In the genomic region with DNA sequence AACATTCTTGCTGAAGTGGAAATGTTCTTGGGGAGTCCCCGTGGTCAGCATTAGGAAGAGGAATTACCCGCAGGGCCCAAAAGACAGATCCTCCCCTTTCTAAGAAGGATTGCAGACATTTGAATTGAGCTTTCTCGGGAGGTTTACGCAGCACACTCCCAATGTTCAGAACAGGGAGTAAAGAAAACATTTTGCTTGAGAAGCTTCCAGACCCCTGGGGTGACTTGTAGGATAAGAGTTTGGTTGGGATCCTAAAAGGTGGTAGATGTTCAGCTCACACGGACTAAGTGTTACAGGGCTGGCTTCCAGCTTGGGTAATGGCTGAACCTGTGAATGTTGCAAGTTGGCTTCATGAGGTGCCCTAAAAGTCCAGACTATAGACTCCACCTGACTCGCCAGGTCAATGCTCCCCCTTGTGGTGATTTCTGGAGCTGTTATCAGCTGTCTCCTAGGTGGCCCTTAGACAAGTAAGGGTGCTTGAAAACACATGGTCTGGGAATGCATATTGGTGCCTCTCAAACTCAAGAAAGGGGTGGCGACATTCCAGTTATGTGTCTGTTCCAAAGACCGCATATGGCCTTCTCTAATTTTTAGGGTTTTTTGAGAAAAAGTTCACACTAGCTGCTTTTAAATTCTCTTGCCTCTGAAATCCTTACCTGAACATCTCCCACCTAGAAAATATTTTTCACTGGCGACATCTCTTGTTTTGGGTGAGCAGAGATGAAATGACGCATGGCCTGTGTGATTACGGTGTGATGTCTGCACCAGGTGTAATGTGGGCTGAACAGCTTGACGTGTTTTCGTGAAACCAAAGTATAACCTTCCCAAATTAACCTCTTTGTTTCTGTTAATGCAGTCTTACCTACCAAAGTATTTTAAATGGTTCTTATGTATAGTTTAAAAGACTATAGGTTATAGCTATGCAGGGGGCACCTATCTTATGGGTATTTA, we compare ENCODE assay signal across 8 cellular contexts.
DNase-seq lines count a peak whose midpoint lies in the region; ATAC-seq and TF ChIP-seq lines count a peak whose summit lies in the region.

No MANE protein-coding gene starts in this region.

- H3K27ac Mint-ChIP-seq in nephron, result no peak overlapping the region

- ATAC-seq in GM18498 (IDR thresholded peaks at IDR 0.05; ENCODE audit: unreplicated experiment), result peak; percentile 96
- ATAC-seq in HG02885 (IDR thresholded peaks at IDR 0.05; ENCODE audit: poor library complexity, unreplicated experiment), result peak; percentile 92

- no peaks in the 10 kb centered on the region for H3K9me3 Mint-ChIP-seq in nephron

- H3K27me3 Mint-ChIP-seq in nephron (ENCODE audit: low read depth), result peaks cover 6% of the 10 kb centered on the region

- no peaks in the 10 kb centered on the region for H3K36me3 Mint-ChIP-seq in nephron (ENCODE audit: low read depth)

- TF ChIP-seq CTCF in epithelial cell of esophagus (IDR thresholded peaks at IDR 0.05; ENCODE audit: insufficient read depth, low read depth, low read length, missing control alignments) (peak; percentile 95), nephron (IDR thresholded peaks at IDR 0.05; ENCODE audit: unreplicated experiment in 3 of 3) (peak; percentile 55 to 65 (median 63))

- in situ Hi-C loops in ACHN (cut with HindIII; ENCODE audit: low pct_ligation_motif_present, low pct_unique_long_range_greater_than_20kb, low sequenced_read_pairs), result no loop called here

- H3K4me3 ChIP-seq in epithelial cell of esophagus (ENCODE audit: low read length), result no peak overlapping the region

- DNase-seq in ACHN (peak; percentile 55), NCI-H510A (lab: John Stamatoyannopoulos, UW) (peak; percentile 9), epithelial cell of esophagus (ENCODE audit: low read depth) (peak; percentile 82), superior temporal gyrus (ENCODE audit: extremely low spot score) (peak; percentile 69)
- DNase-seq in activated CD8-positive, alpha-beta memory T cell treated with anti-CD3 and anti-CD28 coated beads for 24 hours, result peak; percentile 78

- H3K4me3 Mint-ChIP-seq in nephron, result no peak overlapping the region

- H3K4me1 Mint-ChIP-seq in nephron, result peaks cover 22% of the 10 kb centered on the region

Comparison
In these comparisons a context has a peak if more than half of its experiments do, and no peak if none do; other contexts are left out.
1. DNase-seq: peak in every context shown above with its lines; median percentile 82 in epithelial cell of esophagus; 78 in activated CD8-positive, alpha-beta memory T cell treated with anti-CD3 and anti-CD28 coated beads for 24 hours; 69 in superior temporal gyrus; 55 in ACHN; 9 in NCI-H510A.